Comparison of ENCODE assay signal across 9 cellular contexts in the genomic region with DNA sequence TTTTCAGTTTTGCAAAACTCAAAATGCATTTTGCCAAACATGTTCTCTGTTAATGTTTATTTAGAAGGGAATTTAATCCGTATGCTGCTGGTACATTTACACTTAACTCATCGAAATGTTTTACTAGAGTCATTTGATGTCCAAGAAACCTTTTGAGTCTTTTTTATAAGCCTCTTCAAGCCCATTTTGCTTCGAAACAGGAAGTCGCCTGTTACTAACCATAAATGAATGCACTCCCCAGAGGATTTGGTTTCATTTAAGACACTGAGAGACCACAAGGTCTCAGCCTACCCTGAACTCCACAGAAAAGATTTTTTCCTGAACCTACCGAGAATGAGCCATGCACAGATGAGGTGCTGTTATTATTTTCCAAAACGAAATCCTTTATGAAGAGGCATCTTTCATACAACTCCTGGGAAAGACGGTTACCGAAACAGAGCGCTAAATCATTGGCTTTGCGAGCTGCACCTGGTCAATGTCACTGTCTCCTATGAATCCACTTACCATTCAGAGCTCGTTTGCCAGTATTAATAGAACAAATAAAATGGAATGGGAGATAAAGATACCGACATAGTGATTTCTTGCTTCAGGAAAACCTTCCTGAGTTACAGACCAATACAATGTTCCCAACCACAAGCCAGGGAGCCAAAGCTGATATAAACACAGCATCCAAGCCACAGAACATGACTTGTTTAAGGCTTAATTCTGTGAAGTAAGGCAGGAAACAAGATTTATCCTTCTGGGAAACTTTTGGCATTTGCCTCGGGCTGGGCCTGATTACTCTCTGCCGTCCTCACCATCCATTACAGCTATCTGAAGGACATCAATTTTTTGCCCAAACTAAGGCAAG.
DNase-seq lines count a peak whose midpoint lies in the region; ATAC-seq and TF ChIP-seq lines count a peak whose summit lies in the region.
"Had no signal": no experiment of that assay in that cellular context is flagged by ENCODE, and none has a peak within 500 bp of the region (broad histone marks: within the 10 kb centered on the region; RNA-seq: fewer than 3 reads in every experiment).

No MANE protein-coding gene starts in this region.

- H3K27ac ChIP-seq in PC-9 = no peak overlapping the region

- DNase-seq in GM04504 (ENCODE audit: low read depth) (peak; percentile 73), HFFc6 (peak; percentile 82), NCI-H2029 treated with DMSO at 0.1 percent for 48 hours (lab: John Stamatoyannopoulos, UW) (peak; percentile 57), Right ventricle myocardium superior (no peak), type B pancreatic cell (ENCODE audit: extremely low spot score, unreplicated experiment) (no peak), mesenteric fat pad (ENCODE audit: low spot score) (no peak), PC-9 (no peak)

- H3K27me3 Mint-ChIP-seq in HFFc6 (ENCODE audit: insufficient read depth) = no peaks in the 10 kb centered on the region; the same call in 1 of the 2 replicates
- H3K27me3 Mint-ChIP-seq in type B pancreatic cell = no peaks in the 10 kb centered on the region
- H3K27me3 Mint-ChIP-seq in activated T-helper 17 cell treated with anti-CD3 and anti-CD28 coated beads, Interleukin-2, amount 50 U/mL, for 72 hours = no peaks in the 10 kb centered on the region

- peak; percentile 71 for ATAC-seq in Right ventricle myocardium superior (ENCODE audit: poor library complexity)
- ATAC-seq in activated T-helper 17 cell treated with anti-CD3 and anti-CD28 coated beads, Interleukin-2, amount 50 U/mL, for 72 hours (replicated peaks) = no peak
- ATAC-seq: K562 had no signal

- H2AFZ ChIP-seq in PC-9 = no peak overlapping the region

- H3K36me3 ChIP-seq in PC-9 (ENCODE audit: low read depth) = no peaks in the 10 kb centered on the region

- H3K27ac Mint-ChIP-seq in HFFc6 (peak overlapping the region; percentile 97), type B pancreatic cell (peak overlapping the region; percentile 9)
- no peak overlapping the region for H3K27ac Mint-ChIP-seq in activated T-helper 17 cell treated with anti-CD3 and anti-CD28 coated beads, Interleukin-2, amount 50 U/mL, for 72 hours

- H3K4me1 Mint-ChIP-seq in HFFc6 (ENCODE audit: low read depth) = peaks cover 45% of the 10 kb centered on the region
- H3K4me1 Mint-ChIP-seq in type B pancreatic cell (ENCODE audit: unreplicated experiment) = peaks cover 32% of the 10 kb centered on the region
- H3K4me1 Mint-ChIP-seq in activated T-helper 17 cell treated with anti-CD3 and anti-CD28 coated beads, Interleukin-2, amount 50 U/mL, for 72 hours = no peaks in the 10 kb centered on the region

- H3K4me2 ChIP-seq in PC-9 = no peak overlapping the region

- H3K4me3 ChIP-seq in PC-9 = no peak overlapping the region
- H3K4me3 ChIP-seq: K562 had no signal

- H3K36me3 Mint-ChIP-seq in HFFc6 (ENCODE audit: low read depth) (0 out of 2 replicates have a peak, but pooled peaks cover 5% of the 10 kb centered on the region), type B pancreatic cell (no peaks in the 10 kb centered on the region)
- no peaks in the 10 kb centered on the region for H3K36me3 Mint-ChIP-seq in activated T-helper 17 cell treated with anti-CD3 and anti-CD28 coated beads, Interleukin-2, amount 50 U/mL, for 72 hours (ENCODE audit: low read depth)

- no peaks in the 10 kb centered on the region for H3K79me2 ChIP-seq in PC-9 (ENCODE audit: low read depth)

- no peaks in the 10 kb centered on the region for H3K27me3 ChIP-seq in PC-9 (ENCODE audit: insufficient read depth, low read depth)

- H3K9me2 ChIP-seq in PC-9 (ENCODE audit: insufficient read depth) = no peaks in the 10 kb centered on the region

- no TSS peak for BruUV-seq in PC-9 (replicated peaks; lab: Mats Ljungman, UMichigan)

- intact Hi-C loops in Right ventricle myocardium superior (cut with DNase I) = no loop called here
- intact Hi-C loops in PC-9 (cut with micrococcal nuclease; ENCODE audit: unreplicated experiment) = no loop called here

- 0 out of 2 replicates have a peak, but pooled peaks cover under 1% of the 10 kb centered on the region for H3K9me3 ChIP-seq in PC-9 (ENCODE audit: insufficient read depth, low read depth)

- TF ChIP-seq CTCF in HFFc6 (IDR thresholded peaks at IDR 0.05) = no peak
- TF ChIP-seq CTCF in type B pancreatic cell (conservative IDR thresholded peaks at IDR 0.05) = no peak
- TF ChIP-seq CTCF in PC-9 (conservative IDR thresholded peaks at IDR 0.05) = no peak

- no peaks in the 10 kb centered on the region; the same call in 1 of the 2 replicates for H3F3A ChIP-seq in PC-9 (ENCODE audit: insufficient read depth, low read depth)

- CTCF ChIA-PET in PC-9 (lab: Charles Lee) = no interaction called here

- POLR2A ChIA-PET in PC-9 (lab: Charles Lee; ENCODE audit: unreplicated experiment) = no interaction called here

- H3K9me3 Mint-ChIP-seq in HFFc6 (no peaks in the 10 kb centered on the region), type B pancreatic cell (peaks cover 8% of the 10 kb centered on the region)
- peaks cover 4% of the 10 kb centered on the region for H3K9me3 Mint-ChIP-seq in activated T-helper 17 cell treated with anti-CD3 and anti-CD28 coated beads, Interleukin-2, amount 50 U/mL, for 72 hours

- H3K4me3 Mint-ChIP-seq in HFFc6 = peak overlapping the region; percentile 86
- peak overlapping the region; percentile 10 for H3K4me3 Mint-ChIP-seq in type B pancreatic cell
- no peak overlapping the region for H3K4me3 Mint-ChIP-seq in activated T-helper 17 cell treated with anti-CD3 and anti-CD28 coated beads, Interleukin-2, amount 50 U/mL, for 72 hours

- H4K20me1 ChIP-seq in PC-9 (ENCODE audit: insufficient read depth) = no peaks in the 10 kb centered on the region

- peaks cover 9% of the 10 kb centered on the region for H3K4me1 ChIP-seq in PC-9 (replicated peaks; ENCODE audit: insufficient read depth)

Comparison
In these comparisons a context has a peak if more than half of its experiments do, and no peak if none do; other contexts are left out.
1. DNase-seq: peak in GM04504 (single experiment), HFFc6 (single experiment) and NCI-H2029 treated with DMSO at 0.1 percent for 48 hours (single experiment); none in Right ventricle myocardium superior (single experiment), type B pancreatic cell (single experiment), mesenteric fat pad (single experiment) and PC-9 (0 of 2).